11 cellular contexts compared by ENCODE assay signal in genomic region chr16:23837553-23838308, GRCh38. TPM values are rescaled to one million over a fixed set of nuclear protein-coding genes. Genes with fewer than 3 reads are reported as not detected.
DNase-seq lines count a peak whose midpoint lies in the region; ATAC-seq, FAIRE-seq and TF ChIP-seq lines count a peak whose summit lies in the region.
"Had no signal": no experiment of that assay in that cellular context is flagged by ENCODE, and none has a peak within 500 bp of the region (broad histone marks: within the 10 kb centered on the region; RNA-seq: fewer than 3 reads in every experiment).

No MANE protein-coding gene starts in this region.

- H3K27me3 ChIP-seq in right lobe of liver: no peaks in the 10 kb centered on the region
- peaks cover 9 to 48% of the 10 kb centered on the region in 2 experiments for H3K27me3 ChIP-seq in HepG2 (ENCODE audit: control insufficient read depth in 1 of 2, insufficient read depth in 2 of 2, low read length in 2 of 2)
- H3K27me3 ChIP-seq in left lung: peaks cover 0 to 44% of the 10 kb centered on the region in 2 donors
- H3K27me3 ChIP-seq in upper lobe of left lung: no peaks in the 10 kb centered on the region

- intact Hi-C loops in right lobe of liver (cut with DNase I) (no loop called here), HepG2 (cut with micrococcal nuclease; ENCODE audit: unreplicated experiment) (no loop called here), left lung (cut with DNase I) (no loop called here)
- intact Hi-C loops in activated CD4-positive, alpha-beta memory T cell treated with anti-CD3 and anti-CD28 coated beads for 36 hours (cut with micrococcal nuclease): no loop called here

- in situ Hi-C loops in HepG2 (cut with HindIII; ENCODE audit: extremely low pct_ligation_motif_present, low pct_unique_long_range_greater_than_20kb): no loop called here

- no peaks in the 10 kb centered on the region for H4K20me1 ChIP-seq in HepG2 (ENCODE audit: insufficient read depth, low read length)

- H3K36me3 ChIP-seq in right lobe of liver (no peaks in the 10 kb centered on the region), HepG2 (replicated peaks in 1 of 2; ENCODE audit: control insufficient read depth in 1 of 2, insufficient read depth in 2 of 2, low read length in 2 of 2) (no peaks in the 10 kb centered on the region), left lung (no peaks in the 10 kb centered on the region), upper lobe of left lung (no peaks in the 10 kb centered on the region)

- peaks cover 9% of the 10 kb centered on the region for H3K36me3 Mint-ChIP-seq in activated CD4-positive, alpha-beta memory T cell treated with anti-CD3 and anti-CD28 coated beads for 36 hours

- CTCF ChIA-PET in HepG2 (lab: Yijun Ruan, JAX; ENCODE audit: low intra/inter-chr PET ratio, low total read pairs): no interaction called here
- CTCF ChIA-PET in activated CD4-positive, alpha-beta memory T cell treated with anti-CD3 and anti-CD28 coated beads for 36 hours (lab: Charles Lee): interaction anchor here (0.6 to 1.2 kb wide), 6 partner anchors 10 to 199 kb away, joined by 3 to 5 read pairs (median 4); no protein-coding TSS in a partner anchor

- no peak overlapping the region for H3K27ac ChIP-seq in right lobe of liver
- no peak overlapping the region for H3K27ac ChIP-seq in HepG2 (ENCODE audit: extremely low read length, insufficient read depth, low read length)
- H3K27ac ChIP-seq in left lung: peak overlapping the region in 1 of 2 donors; percentile 90
- peak overlapping the region in 2 of 4 donors; percentile 56 to 87 for H3K27ac ChIP-seq in upper lobe of left lung

- H2AFZ ChIP-seq in HepG2 (ENCODE audit: low read length): no peak overlapping the region

- no peaks in the 10 kb centered on the region for H3K9me3 Mint-ChIP-seq in activated CD4-positive, alpha-beta memory T cell treated with anti-CD3 and anti-CD28 coated beads for 36 hours

- POLR2A ChIA-PET in HepG2 (lab: Yijun Ruan, JAX): no interaction called here
- POLR2A ChIA-PET in activated CD4-positive, alpha-beta memory T cell treated with anti-CD3 and anti-CD28 coated beads for 36 hours (lab: Charles Lee): interaction anchor here (0.7 to 1.0 kb wide), 2 partner anchors 11 to 258 kb away, joined by 4 read pairs; no protein-coding TSS in a partner anchor

- peak overlapping the region in 2 of 3 donors; percentile 14 to 32 for H3K4me3 ChIP-seq in right lobe of liver
- H3K4me3 ChIP-seq in HepG2 (replicated peaks in 1 of 3; ENCODE audit: insufficient read depth in 1 of 3, low read depth in 2 of 3, low read length in 3 of 3): no peak overlapping the region
- H3K4me3 ChIP-seq in left lung: peak overlapping the region; percentile 28 to 69
- peak overlapping the region in 3 of 4 donors; percentile 61 to 64 (median 64) for H3K4me3 ChIP-seq in upper lobe of left lung

- H3K9ac ChIP-seq in HepG2 (ENCODE audit: insufficient read depth, low read depth, low read length): no peak overlapping the region

- H3K27me3 Mint-ChIP-seq in activated CD4-positive, alpha-beta memory T cell treated with anti-CD3 and anti-CD28 coated beads for 36 hours: peaks cover 2% of the 10 kb centered on the region

- peak overlapping the region; percentile 94 for H3K4me3 Mint-ChIP-seq in activated CD4-positive, alpha-beta memory T cell treated with anti-CD3 and anti-CD28 coated beads for 36 hours

- DNase-seq in right lobe of liver: no peak
- DNase-seq in HepG2 (ENCODE audit: low spot score): no peak
- DNase-seq in activated CD4-positive, alpha-beta memory T cell treated with anti-CD3 and anti-CD28 coated beads for 36 hours: peak; percentile 34
- DNase-seq in left lung: no peak
- DNase-seq in upper lobe of left lung: no peak
- DNase-seq in NCI-H2081 (lab: John Stamatoyannopoulos, UW): no peak
- no peak for DNase-seq in HT-29 (ENCODE audit: low spot score)
- DNase-seq: NCI-H1105, SIG-M5 had no signal

- 17% methylated on average over 14 of the region's 16 CpGs for WGBS in right lobe of liver (ENCODE audit: insufficient coverage, low coverage, low lambda C conversion rate, missing lambda C conversion rate)
- WGBS in HepG2 (ENCODE audit: low lambda C conversion rate): 7% methylated on average over 10 of the region's 16 CpGs
- whole genome bisulfite sequencing in upper lobe of left lung, 2 donors: 39 to 46% methylated on average over 13 to 15 of the region's 16 CpGs

- no peaks in the 10 kb centered on the region for H3K9me3 ChIP-seq in right lobe of liver
- H3K9me3 ChIP-seq in HepG2 (ENCODE audit: low read length): no peaks in the 10 kb centered on the region
- no peaks in the 10 kb centered on the region for H3K9me3 ChIP-seq in left lung
- no peaks in the 10 kb centered on the region for H3K9me3 ChIP-seq in upper lobe of left lung

- H3K79me2 ChIP-seq in HepG2 (ENCODE audit: insufficient read depth, low read length): no peaks in the 10 kb centered on the region

- TF ChIP-seq CTCF in right lobe of liver (IDR thresholded peaks at IDR 0.05): no peak
- no peak for TF ChIP-seq CTCF in HepG2 (CRISPR knock-in tag; IDR thresholded peaks at IDR 0.05)
- TF ChIP-seq CTCF in left lung (IDR thresholded peaks at IDR 0.05): no peak
- no peak for TF ChIP-seq CTCF in upper lobe of left lung (IDR thresholded peaks at IDR 0.05)

- H3K4me1 ChIP-seq in right lobe of liver (no peaks in the 10 kb centered on the region), HepG2 (ENCODE audit: insufficient read depth, low read length) (no peaks in the 10 kb centered on the region), left lung (peaks cover 0 to 31% of the 10 kb centered on the region in 2 donors), upper lobe of left lung (peaks cover 5 to 18% (median 11%) of the 10 kb centered on the region in 4 donors)

- H3K4me2 ChIP-seq in HepG2 (ENCODE audit: low read depth, low read length): no peak overlapping the region

- H3K4me1 Mint-ChIP-seq in activated CD4-positive, alpha-beta memory T cell treated with anti-CD3 and anti-CD28 coated beads for 36 hours (ENCODE audit: low read depth): peaks cover 73% of the 10 kb centered on the region

- no peak for TF ChIP-seq POLR2A in right lobe of liver (IDR thresholded peaks at IDR 0.05)
- no peak for TF ChIP-seq POLR2A in HepG2 (IDR thresholded peaks at IDR 0.05; ENCODE audit: insufficient read depth in 1 of 2, low read depth in 2 of 2, low read length in 2 of 2)
- no peak for TF ChIP-seq POLR2A in upper lobe of left lung (IDR thresholded peaks at IDR 0.05)

- TF ChIP-seq EP300 in HepG2 (IDR thresholded peaks at IDR 0.05; ENCODE audit: low read depth in 2 of 2, low read length in 2 of 2) (no peak), HepG2 (CRISPR knock-in tag; IDR thresholded peaks at IDR 0.05; ENCODE audit: borderline replicate concordance) (no peak), upper lobe of left lung (IDR thresholded peaks at IDR 0.05) (no peak)

- no TSS peak for BruUV-seq in HepG2 (replicated peaks; lab: Mats Ljungman, UMichigan)

- no peak for ATAC-seq in right lobe of liver
- no peak for ATAC-seq in HepG2
- no peak for ATAC-seq in left lung
- no peak for ATAC-seq in upper lobe of left lung (ENCODE audit: low FRiP score in 2 of 2)
- no peak for ATAC-seq in GM19397 (IDR thresholded peaks at IDR 0.05; ENCODE audit: unreplicated experiment)

- H3K27ac Mint-ChIP-seq in activated CD4-positive, alpha-beta memory T cell treated with anti-CD3 and anti-CD28 coated beads for 36 hours: peak overlapping the region; percentile 11

- no peak for FAIRE-seq in HepG2 (lab: Jason Lieb, UNC)
- FAIRE-seq: endothelial cell of umbilical vein had no signal

- no peak for TF ChIP-seq RAD21 in HepG2 (CRISPR knock-in tag; IDR thresholded peaks at IDR 0.05)

TF ChIP-seq in HepG2, 621 proteins besides CTCF, POLR2A, EP300 and RAD21 (continues in another document):
- TF ChIP-seq ZNF639 (CRISPR knock-in tag; conservative IDR thresholded peaks at IDR 0.05): no peak
- no peak for TF ChIP-seq ZNF33B (CRISPR knock-in tag; IDR thresholded peaks at IDR 0.05)
- no peak for TF ChIP-seq ZNF256 (CRISPR knock-in tag; conservative IDR thresholded peaks at IDR 0.05)

RNA-seq across cellular contexts. Expression of gene PRKCB, which starts 1.9 kb away (rescaled TPM):
- 1 to 10 TPM; 1.7 to 8.1 (median 3.5) TPM for total RNA-seq in right lobe of liver
- total RNA-seq in HepG2 (2016; rRNA removed; fragmentation: Illumina TruSeq; extraction: Trizol): not detected in 2 replicates
- total RNA-seq in HepG2 (2016; cell fraction: cytosol; rRNA removed; fragmentation: Illumina TruSeq; extraction: Trizol; ENCODE audit: low read depth): not detected in 2 replicates
- not detected in 2 replicates for total RNA-seq in HepG2 (2016; cell fraction: insoluble cytoplasmic fraction; rRNA removed; fragmentation: Illumina TruSeq; extraction: Trizol)
- not detected in 2 replicates for total RNA-seq in HepG2 (2016; cell fraction: membrane; rRNA removed; fragmentation: Illumina TruSeq; extraction: Trizol)
- total RNA-seq in HepG2 (2016; cell fraction: nucleus; rRNA removed; fragmentation: Illumina TruSeq; extraction: Trizol): 0.40 TPM in 1 of 2 replicates, not detected in the other
- polyA plus RNA-seq in HepG2 (2011; rRNA removed): 0.01 and 0.03 TPM in 2 replicates
- polyA plus RNA-seq in HepG2 (2011; cell fraction: cytosol; rRNA removed): 0.01 and 0.04 TPM in 2 replicates
- 0.02 and 0.05 TPM in 2 replicates for polyA plus RNA-seq in HepG2 (2011; cell fraction: nucleus; rRNA removed)
- not detected in 2 replicates for polyA plus RNA-seq in HepG2 (2012)
- 0.07 TPM in 1 of 2 replicates, not detected in the other for polyA plus RNA-seq in HepG2 (2016; cell fraction: cytosol; fragmentation: Illumina TruSeq; extraction: Trizol; ENCODE audit: low read depth)
- not detected in 2 replicates for polyA plus RNA-seq in HepG2 (2016; cell fraction: insoluble cytoplasmic fraction; fragmentation: Illumina TruSeq; extraction: Trizol; ENCODE audit: low read depth)
- polyA plus RNA-seq in HepG2 (2016; cell fraction: membrane; fragmentation: Illumina TruSeq; extraction: Trizol; ENCODE audit: low read depth): not detected in 2 replicates
- not detected in 2 replicates for polyA plus RNA-seq in HepG2 (2016; cell fraction: nucleus; fragmentation: Illumina TruSeq; extraction: Trizol; ENCODE audit: insufficient read depth, low read depth)
- 0.32 and 15.2 TPM in 2 replicates for polyA minus RNA-seq in HepG2 (2011; rRNA and poly(A)+ RNA removed; ENCODE audit: low replicate concordance)
- 0.20 TPM in 1 of 2 replicates, not detected in the other for polyA minus RNA-seq in HepG2 (2011; cell fraction: cytosol; rRNA and poly(A)+ RNA removed)
- 0.26 TPM in 1 of 2 replicates, not detected in the other for polyA minus RNA-seq in HepG2 (2011; cell fraction: nucleus; rRNA and poly(A)+ RNA removed)
- total RNA-seq in activated CD4-positive, alpha-beta memory T cell treated with anti-CD3 and anti-CD28 coated beads for 36 hours: 10 to 100 TPM; 56.3 to 57.9 TPM
- total RNA-seq in left lung: 10 to 100 TPM; 13.5 to 41.8 TPM
- 10 to 100 TPM in 5 of 6 donors, 1 to 10 TPM in 1; 9.6 to 28.0 (median 13.9) TPM for total RNA-seq in upper lobe of left lung
- not detected in 2 replicates for total RNA-seq in HT-29 (2014; rRNA removed; shearing (Covaris generic))
- total RNA-seq: endothelial cell of umbilical vein had no signal

Comparison
In these comparisons a context has a peak if more than half of its experiments do, and no peak if none do; other contexts are left out.
1. H3K4me3 ChIP-seq: peak in right lobe of liver (2 of 3), left lung (2 of 2) and upper lobe of left lung (3 of 4); none in HepG2 (0 of 3).